17 cellular contexts compared by ENCODE assay signal in the genomic region with DNA sequence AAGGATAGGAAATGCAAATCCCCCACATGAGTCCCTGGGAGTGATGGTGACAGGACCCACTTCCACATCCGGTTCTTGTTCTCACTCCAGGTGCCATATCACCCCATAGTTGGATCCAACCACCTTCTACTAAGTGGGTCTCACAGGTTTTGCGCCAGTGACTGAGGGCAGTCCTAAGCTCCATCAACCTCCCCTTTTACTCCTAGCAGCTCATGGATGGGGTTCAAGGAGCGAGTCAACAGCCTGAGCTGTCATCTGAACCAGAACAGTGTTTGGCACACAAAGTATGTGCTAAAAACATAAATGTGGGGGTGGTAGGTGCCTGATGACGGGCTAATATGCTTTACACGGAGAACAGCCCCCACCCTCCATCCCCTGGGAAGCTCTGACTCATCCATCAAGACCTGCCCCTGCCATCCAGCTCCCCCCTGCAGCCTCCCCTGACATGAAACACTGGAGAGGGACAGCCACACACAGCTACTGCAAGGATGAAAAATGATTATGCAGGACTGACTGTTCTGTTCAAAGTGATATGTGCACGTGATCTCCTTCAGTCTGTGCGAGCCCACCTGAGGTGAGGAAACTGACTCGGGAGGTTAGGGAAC.
DNase-seq lines count a peak whose midpoint lies in the region; ATAC-seq and TF ChIP-seq lines count a peak whose summit lies in the region.
"Had no signal": no experiment of that assay in that cellular context is flagged by ENCODE, and none has a peak within 500 bp of the region (broad histone marks: within the 10 kb centered on the region; RNA-seq: fewer than 3 reads in every experiment).

No MANE protein-coding gene starts in this region.

- no peak overlapping the region for H3K27ac ChIP-seq in A673 (ENCODE audit: low read depth, low read length, poor library complexity, severe bottlenecking)
- no peak overlapping the region for H3K27ac ChIP-seq in RWPE1
- no peak overlapping the region for H3K27ac ChIP-seq in PC-3 (ENCODE audit: low read length)
- H3K27ac ChIP-seq: neural progenitor cell had no signal

- intact Hi-C loops in A673 (cut with micrococcal nuclease; ENCODE audit: unreplicated experiment) (no loop called here), PC-3 (cut with micrococcal nuclease) (no loop called here)

- DNase-seq in A673 (ENCODE audit: low spot score), result peak; percentile 55
- DNase-seq in EH (ENCODE audit: low read depth), result peak; percentile 39
- DNase-seq in chondrocyte (ENCODE audit: low spot score), result no peak
- DNase-seq in iris pigment epithelial cell (ENCODE audit: low read depth), result peak; percentile 36
- no peak for DNase-seq in RWPE1 (ENCODE audit: low spot score)
- no peak for DNase-seq in 8988T
- DNase-seq in PC-3, result no peak
- no peak for DNase-seq in NCI-H748 treated with DMSO at 0.1 percent for 48 hours (lab: John Stamatoyannopoulos, UW)
- DNase-seq: activated CD8-positive, alpha-beta memory T cell treated with anti-CD3 and anti-CD28 coated beads, Interleukin-2, amount 50 U/mL, for 4 hours; AML-193; NCI-H1048; NCI-H2171; stimulated activated CD4-positive, alpha-beta T cell treated with anti-CD3 and anti-CD28 coated beads, Interleukin-4, amount 100 ng/mL, for 4 hours; trophoblast cell had no signal

- no peak overlapping the region for H3K4me3 ChIP-seq in A673 (ENCODE audit: low read depth, low read length, poor library complexity, severe bottlenecking)
- H3K4me3 ChIP-seq in PC-3 (ENCODE audit: low read length), result no peak overlapping the region
- H3K4me3 ChIP-seq: neural progenitor cell had no signal

- H3K9me3 Mint-ChIP-seq in chondrocyte (ENCODE audit: low read depth), result no peaks in the 10 kb centered on the region
- H3K9me3 Mint-ChIP-seq: T-helper 1 cell treated with Interleukin-12 subunit alpha and Interleukin-12 subunit beta and Interleukin-4 antibody, amounts not matched to agents 30 μg/mL and 1 μg/mL, for 36 hours had no signal

- no peaks in the 10 kb centered on the region for H4K20me1 ChIP-seq in PC-3 (ENCODE audit: low read length)

- POLR2A ChIA-PET in A673 (lab: Charles Lee; ENCODE audit: low non-redundant PET) (no interaction called here), RWPE1 (lab: Yijun Ruan, JAX; ENCODE audit: low non-redundant PET) (no interaction called here), PC-3 (lab: Charles Lee; ENCODE audit: unreplicated experiment) (no interaction called here)

- BruUV-seq in A673 (replicated peaks; lab: Mats Ljungman, UMichigan) (no TSS peak), PC-3 (replicated peaks; lab: Mats Ljungman, UMichigan) (no TSS peak)

- TF ChIP-seq CTCF in A673 (conservative IDR thresholded peaks at IDR 0.05; ENCODE audit: low read depth, low read length) (no peak), chondrocyte (IDR thresholded peaks at IDR 0.05) (no peak), RWPE1 (conservative IDR thresholded peaks at IDR 0.05; ENCODE audit: low read depth) (no peak), PC-3 (conservative IDR thresholded peaks at IDR 0.05; ENCODE audit: low read depth, low read length) (no peak)

- H3K9me3 ChIP-seq in A673 (ENCODE audit: low read depth, low read length, poor library complexity, severe bottlenecking) (no peaks in the 10 kb centered on the region), PC-3 (ENCODE audit: low read length) (no peaks in the 10 kb centered on the region)

- H3K36me3 ChIP-seq in A673 (ENCODE audit: insufficient read depth, low read length, poor library complexity, severe bottlenecking), result no peaks in the 10 kb centered on the region
- H3K36me3 ChIP-seq in PC-3 (ENCODE audit: low read depth, low read length), result no peaks in the 10 kb centered on the region
- H3K36me3 ChIP-seq: neural progenitor cell had no signal

- no peaks in the 10 kb centered on the region for H3K9me2 ChIP-seq in PC-3 (replicated peaks; ENCODE audit: low read length)

- H3K79me2 ChIP-seq in PC-3 (ENCODE audit: low read length), result no peaks in the 10 kb centered on the region

- CTCF ChIA-PET in A673 (lab: Charles Lee) (no interaction called here), RWPE1 (lab: Yijun Ruan, JAX) (interaction anchor here (0.6 kb wide), 1 partner anchor 93 kb away, joined by 4 read pairs; no protein-coding TSS in a partner anchor), PC-3 (lab: Charles Lee) (no interaction called here)

- H3K27me3 Mint-ChIP-seq in chondrocyte (ENCODE audit: low read depth), result no peaks in the 10 kb centered on the region

- no peak overlapping the region for H2AFZ ChIP-seq in PC-3 (ENCODE audit: low read length)
- H2AFZ ChIP-seq: neural progenitor cell had no signal

- no peak overlapping the region for H3K9ac ChIP-seq in PC-3 (ENCODE audit: low read length)
- H3K9ac ChIP-seq: neural progenitor cell had no signal

- H3K4me1 ChIP-seq in A673 (ENCODE audit: insufficient read depth, low read length, poor library complexity, severe bottlenecking) (peaks cover 6% of the 10 kb centered on the region), PC-3 (ENCODE audit: insufficient read depth, low read length) (no peaks in the 10 kb centered on the region)

- no peak overlapping the region for H3K4me2 ChIP-seq in PC-3 (ENCODE audit: low read length)
- H3K4me2 ChIP-seq: neural progenitor cell had no signal

- H3F3A ChIP-seq in PC-3 (ENCODE audit: low read length, unreplicated experiment), result no peaks in the 10 kb centered on the region

- peaks cover 28% of the 10 kb centered on the region for H3K4me1 Mint-ChIP-seq in chondrocyte (ENCODE audit: low read depth)

- H3K27me3 ChIP-seq in A673 (replicated peaks; ENCODE audit: insufficient read depth, low read depth, low read length, poor library complexity) (no peaks in the 10 kb centered on the region), PC-3 (ENCODE audit: low read length) (no peaks in the 10 kb centered on the region)
- H3K27me3 ChIP-seq: neural progenitor cell had no signal

- no peak overlapping the region for H3K4me3 Mint-ChIP-seq in chondrocyte (ENCODE audit: unreplicated experiment)
- H3K4me3 Mint-ChIP-seq: brain; neural progenitor cell; T-helper 1 cell treated with Interleukin-12 subunit alpha and Interleukin-12 subunit beta and Interleukin-4 antibody, amounts not matched to agents 30 μg/mL and 1 μg/mL, for 36 hours had no signal

- no peak for ATAC-seq in PC-3

- H3K36me3 Mint-ChIP-seq in chondrocyte (ENCODE audit: low read depth), result no peaks in the 10 kb centered on the region
- H3K36me3 Mint-ChIP-seq: brain, neural progenitor cell had no signal

- H3K27ac Mint-ChIP-seq in chondrocyte (ENCODE audit: unreplicated experiment), result peak overlapping the region; percentile 36
- H3K27ac Mint-ChIP-seq: T-helper 1 cell treated with Interleukin-12 subunit alpha and Interleukin-12 subunit beta and Interleukin-4 antibody, amounts not matched to agents 30 μg/mL and 1 μg/mL, for 36 hours had no signal

Comparison
In these comparisons a context has a peak if more than half of its experiments do, and no peak if none do; other contexts are left out.
1. DNase-seq: peak in A673 (single experiment), EH (single experiment) and iris pigment epithelial cell (single experiment); none in chondrocyte (single experiment), RWPE1 (single experiment), 8988T (single experiment), PC-3 (single experiment) and NCI-H748 treated with DMSO at 0.1 percent for 48 hours (single experiment).